ENCODE assay signal across 9 cellular contexts in the genomic region with DNA sequence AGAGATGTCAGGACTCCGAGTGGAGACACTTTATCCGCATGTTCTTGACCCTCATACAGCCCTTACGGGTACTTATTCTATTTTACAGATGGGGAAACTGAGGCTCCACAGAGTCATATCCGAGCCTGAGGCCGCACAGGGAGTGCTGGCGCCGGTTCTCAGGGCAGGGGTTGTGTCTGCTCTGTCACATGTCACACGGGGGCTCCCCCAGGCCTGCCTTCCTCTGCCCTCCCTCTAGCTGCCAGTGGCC. TPM values are rescaled to one million over a fixed set of nuclear protein-coding genes. Genes with fewer than 3 reads are reported as not detected.
DNase-seq lines count a peak whose midpoint lies in the region; ATAC-seq and TF ChIP-seq lines count a peak whose summit lies in the region.
"Had no signal": no experiment of that assay in that cellular context is flagged by ENCODE, and none has a peak within 500 bp of the region (broad histone marks: within the 10 kb centered on the region; RNA-seq: fewer than 3 reads in every experiment).

No MANE protein-coding gene starts in this region.

- H3K4me3 ChIP-seq in CD4-positive, CD25-positive, alpha-beta regulatory T cell (ENCODE audit: low read depth, low read length): no peak overlapping the region
- H3K4me3 ChIP-seq in fibroblast of villous mesenchyme (ENCODE audit: low read depth, low read length): peak overlapping the region; percentile 5
- H3K4me3 ChIP-seq in rectal smooth muscle tissue (ENCODE audit: low read length): peak overlapping the region; percentile 65

- H3K27me3 ChIP-seq in CD4-positive, CD25-positive, alpha-beta regulatory T cell (ENCODE audit: control insufficient read depth, insufficient read depth, low read length): no peaks in the 10 kb centered on the region
- no peaks in the 10 kb centered on the region for H3K27me3 ChIP-seq in rectal smooth muscle tissue (ENCODE audit: control insufficient read depth, insufficient read depth, low read length)

- H3K4me3 Mint-ChIP-seq in CD4-positive, CD25-positive, alpha-beta regulatory T cell: peak overlapping the region; percentile 22 to 90 (median 73)
- H3K4me3 Mint-ChIP-seq in T-cell: peak overlapping the region; percentile 59 to 72 (median 59)

- H3K27ac ChIP-seq in CD4-positive, CD25-positive, alpha-beta regulatory T cell (ENCODE audit: insufficient read depth, low read length, poor library complexity, severe bottlenecking): peak overlapping the region; percentile 61
- peak overlapping the region; percentile 29 for H3K27ac ChIP-seq in rectal smooth muscle tissue (ENCODE audit: low read depth, low read length)

- H3K36me3 Mint-ChIP-seq in CD4-positive, CD25-positive, alpha-beta regulatory T cell: no peaks in the 10 kb centered on the region
- H3K36me3 Mint-ChIP-seq in T-cell: no peaks in the 10 kb centered on the region

- POLR2A ChIA-PET in T-cell (lab: Charles Lee): no interaction called here

- CTCF ChIA-PET in T-cell (lab: Charles Lee): interaction anchor here in 1 of 2 donors (0.6 kb wide), 1 partner anchor 18 kb away, joined by 4 read pairs; no protein-coding TSS in a partner anchor

- peak overlapping the region in 1 of 3 donors; percentile 71 for H3K27ac Mint-ChIP-seq in CD4-positive, CD25-positive, alpha-beta regulatory T cell
- peak overlapping the region; percentile 57 to 93 for H3K27ac Mint-ChIP-seq in T-cell

- no peak for ATAC-seq in CD4-positive, CD25-positive, alpha-beta regulatory T cell (ENCODE audit: low read depth in 2 of 2)
- ATAC-seq in T-cell (replicated peaks in 1 of 4) (peak in 1 of 4 experiments; percentile 27), GM18502 (IDR thresholded peaks at IDR 0.05; ENCODE audit: poor library complexity, unreplicated experiment) (no peak), GM21786 (IDR thresholded peaks at IDR 0.05; ENCODE audit: unreplicated experiment) (no peak)

- H3K4me1 ChIP-seq in CD4-positive, CD25-positive, alpha-beta regulatory T cell (ENCODE audit: control insufficient read depth, insufficient read depth, low read length, poor library complexity, severe bottlenecking): peaks cover 74% of the 10 kb centered on the region
- peaks cover 23% of the 10 kb centered on the region for H3K4me1 ChIP-seq in rectal smooth muscle tissue (ENCODE audit: control insufficient read depth, insufficient read depth, low read length)

- TF ChIP-seq CTCF in fibroblast of villous mesenchyme (IDR thresholded peaks at IDR 0.05; ENCODE audit: insufficient read depth, low read depth, low read length): no peak

- H3K27me3 Mint-ChIP-seq in CD4-positive, CD25-positive, alpha-beta regulatory T cell: no peaks in the 10 kb centered on the region
- no peaks in the 10 kb centered on the region for H3K27me3 Mint-ChIP-seq in T-cell

- no peaks in the 10 kb centered on the region for H3K36me3 ChIP-seq in CD4-positive, CD25-positive, alpha-beta regulatory T cell (ENCODE audit: control insufficient read depth, insufficient read depth, low read length)
- H3K36me3 ChIP-seq in rectal smooth muscle tissue (ENCODE audit: control insufficient read depth, insufficient read depth, low read length): peaks cover 6% of the 10 kb centered on the region

- no peaks in the 10 kb centered on the region for H3K9me3 Mint-ChIP-seq in CD4-positive, CD25-positive, alpha-beta regulatory T cell
- H3K9me3 Mint-ChIP-seq in T-cell: no peaks in the 10 kb centered on the region

- H3K4me1 Mint-ChIP-seq in CD4-positive, CD25-positive, alpha-beta regulatory T cell: peaks cover 0 to 70% (median 19%) of the 10 kb centered on the region in 4 donors
- peaks cover 50 to 68% (median 52%) of the 10 kb centered on the region in 3 donors for H3K4me1 Mint-ChIP-seq in T-cell

- H3K9me3 ChIP-seq in CD4-positive, CD25-positive, alpha-beta regulatory T cell (ENCODE audit: control insufficient read depth in 2 of 2, low read length in 2 of 2): no peaks in the 10 kb centered on the region

- H3K9ac ChIP-seq in rectal smooth muscle tissue (ENCODE audit: low read length): peak overlapping the region; percentile 32

- no peak for DNase-seq in CD4-positive, CD25-positive, alpha-beta regulatory T cell
- DNase-seq in T-cell (peak in 1 of 34 experiments; percentile 21), fibroblast of villous mesenchyme (ENCODE audit: low read depth) (no peak), OCI-M1 (lab: John Stamatoyannopoulos, UW) (no peak), SW480 (ENCODE audit: low spot score) (no peak)
- DNase-seq: NCI-H1694 had no signal

RNA-seq across cellular contexts. Expression of a gene that starts 1.0 kb away (rescaled TPM):
- 74.3 TPM for total RNA-seq in CD4-positive, CD25-positive, alpha-beta regulatory T cell
- 1 to 10 TPM; 4.2 to 8.9 (median 6.6) TPM for polyA plus RNA-seq in CD4-positive, CD25-positive, alpha-beta regulatory T cell
- total RNA-seq in T-cell: 100 to 1,000 TPM in 2 of 5 donors, 10 to 100 TPM in 3; 72.7 to 128 (median 83.7) TPM
- total RNA-seq in fibroblast of villous mesenchyme: 47.0 and 68.7 TPM in 2 replicates

RNA-seq across cellular contexts. Expression of a gene that starts 35.6 kb away (rescaled TPM):
- total RNA-seq in CD4-positive, CD25-positive, alpha-beta regulatory T cell: 1.9 TPM
- 1 to 10 TPM in 2 of 4 donors, under 1 TPM in 2; 0.10 to 1.7 (median 1.0) TPM for polyA plus RNA-seq in CD4-positive, CD25-positive, alpha-beta regulatory T cell
- 1 to 10 TPM; 2.4 to 5.7 (median 3.5) TPM for total RNA-seq in T-cell
- total RNA-seq in fibroblast of villous mesenchyme: 1.3 and 4.3 TPM in 2 replicates
